Comparison of ENCODE assay signal across 14 cellular contexts in the genomic region with DNA sequence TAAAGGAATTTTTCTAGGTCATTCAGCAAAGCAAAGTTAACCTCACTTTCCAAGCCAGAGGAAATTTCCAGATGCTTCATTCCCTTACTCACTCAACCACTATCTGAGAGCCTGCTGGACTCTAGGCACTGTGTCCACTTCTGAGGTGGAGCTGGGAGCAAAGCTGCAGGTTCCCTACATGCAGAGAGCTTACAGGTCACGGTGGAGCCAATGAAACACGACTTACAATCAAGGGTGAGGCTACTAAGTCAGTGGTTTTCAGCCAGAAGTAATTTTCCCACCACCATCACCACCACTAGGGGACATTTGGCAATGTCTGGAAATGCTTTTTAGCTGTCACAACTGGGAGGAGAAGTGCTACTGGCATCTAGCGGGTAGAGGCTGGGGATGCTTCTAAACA. TPM values are rescaled to one million over a fixed set of nuclear protein-coding genes. Genes with fewer than 3 reads are reported as not detected.
DNase-seq lines count a peak whose midpoint lies in the region; ATAC-seq lines count a peak whose summit lies in the region.
"Had no signal": no experiment of that assay in that cellular context is flagged by ENCODE, and none has a peak within 500 bp of the region (broad histone marks: within the 10 kb centered on the region; RNA-seq: fewer than 3 reads in every experiment).

No MANE protein-coding gene starts in this region.

- DNase-seq in AG08395 (ENCODE audit: low spot score) (peak; percentile 10), HK-2 (ENCODE audit: unreplicated experiment) (peak; percentile 26), RPMI8226 (peak; percentile 11), iPS DF 19.7 (ENCODE audit: low read depth, low spot score) (peak; percentile 20), dermis blood vessel endothelial cell (no peak), DMS53 treated with DMSO at 0.1 percent for 48 hours (lab: John Stamatoyannopoulos, UW; ENCODE audit: unreplicated experiment) (no peak), hippocampal formation (lab: John Stamatoyannopoulos, UW) (no peak)
- DNase-seq: activated CD8-positive, alpha-beta T cell treated with anti-CD3 and anti-CD28 coated beads for 36 hours; anterior cingulate cortex; GOT3; mucosa of descending colon; NCI-H2227 treated with DMSO at 0.1 percent for 48 hours; T-helper 9 cell had no signal

- no peak for ATAC-seq in GM19328 (IDR thresholded peaks at IDR 0.05; ENCODE audit: unreplicated experiment)
- ATAC-seq: activated CD8-positive, alpha-beta T cell treated with anti-CD3 and anti-CD28 coated beads for 36 hours; mucosa of descending colon had no signal

RNA-seq across cellular contexts. Expression of a gene that starts 34.5 kb away (rescaled TPM):
- total RNA-seq in dermis blood vessel endothelial cell: 1.5 and 1.9 TPM in 2 replicates

Comparison
In these comparisons a context has a peak if more than half of its experiments do, and no peak if none do; other contexts are left out.
1. DNase-seq: peak in AG08395 (single experiment), HK-2 (single experiment), RPMI8226 (single experiment) and iPS DF 19.7 (single experiment); none in dermis blood vessel endothelial cell (single experiment), DMS53 treated with DMSO at 0.1 percent for 48 hours (single experiment) and hippocampal formation (0 of 2).